8 cellular contexts compared by ENCODE assay signal in the genomic region with DNA sequence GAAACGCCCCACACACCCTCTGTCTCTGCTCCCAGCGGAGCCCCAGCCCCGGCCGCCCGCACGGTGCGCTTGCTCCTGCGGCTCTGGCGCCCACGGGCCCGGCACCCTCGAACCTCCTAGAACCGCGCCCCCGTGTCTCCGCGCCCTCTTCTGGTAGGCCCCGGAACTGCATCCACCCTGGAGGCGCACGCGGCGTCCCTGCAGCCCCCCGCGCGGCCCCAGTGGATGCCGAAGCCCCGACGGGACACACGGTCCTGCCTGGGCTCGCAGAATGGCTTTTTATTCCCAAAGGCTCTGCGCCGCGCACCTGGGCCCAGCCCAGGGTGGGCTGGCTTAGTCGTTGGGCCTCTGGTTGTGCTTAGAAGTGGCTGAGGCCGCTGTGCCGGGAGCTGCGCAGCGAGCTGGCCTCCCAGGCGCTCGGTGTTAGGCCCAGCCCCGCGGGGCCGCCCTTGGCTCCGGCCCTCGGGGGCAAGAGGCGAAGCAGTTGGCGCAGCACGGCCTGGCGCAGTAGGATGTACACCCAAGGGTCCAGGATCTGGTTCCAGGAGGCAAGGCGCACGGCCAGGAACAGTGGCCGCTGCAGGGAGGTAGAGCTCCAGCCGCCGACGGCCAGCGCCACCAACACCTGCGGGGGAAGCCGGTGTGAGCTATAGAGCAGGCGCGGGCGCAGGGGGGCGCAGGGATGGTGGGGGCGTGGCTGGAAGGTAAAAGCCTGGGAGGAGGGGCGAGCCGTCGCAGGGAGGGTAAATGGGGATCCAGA. TPM values are rescaled to one million over a fixed set of nuclear protein-coding genes. Genes with fewer than 3 reads are reported as not detected.
DNase-seq lines count a peak whose midpoint lies in the region; ATAC-seq, FAIRE-seq and TF ChIP-seq lines count a peak whose summit lies in the region.

No MANE protein-coding gene starts in this region.

- peaks cover 0 to 18% of the 10 kb centered on the region in 2 donors for H3K4me1 ChIP-seq in kidney (ENCODE audit: control insufficient read depth in 1 of 2, insufficient read depth in 1 of 2, low read depth in 1 of 2, low read length in 2 of 2)

- TF ChIP-seq CTCF in GM06990 (IDR thresholded peaks at IDR 0.05; ENCODE audit: insufficient read depth, low read length, poor library complexity, severe bottlenecking), result peak; percentile 96
- TF ChIP-seq CTCF in bronchial epithelial cell (IDR thresholded peaks at IDR 0.05; ENCODE audit: insufficient read depth, low read length, severe bottlenecking), result peak; percentile 85
- peak; percentile 93 for TF ChIP-seq CTCF in kidney (IDR thresholded peaks at IDR 0.05; ENCODE audit: borderline replicate concordance, extremely low read depth, insufficient read depth)

- H3K4me3 ChIP-seq in GM06990 (replicated peaks; ENCODE audit: low read depth, low read length) (no peak overlapping the region), bronchial epithelial cell (ENCODE audit: low read depth, low read length) (no peak overlapping the region), kidney (ENCODE audit: low read length in 2 of 2) (no peak overlapping the region)

- ATAC-seq in GM18870 (IDR thresholded peaks at IDR 0.05; ENCODE audit: unreplicated experiment) (no peak), GM19351 (IDR thresholded peaks at IDR 0.05; ENCODE audit: unreplicated experiment) (no peak)

- DNase-seq in GM06990 (ENCODE audit: extremely low read depth, insufficient read length) (peak; percentile 75), NCI-H1105 (lab: John Stamatoyannopoulos, UW) (peak; percentile 83), bronchial epithelial cell (ENCODE audit: low read depth) (no peak), kidney (peak; percentile 91)
- DNase-seq in activated CD4-positive, CD25-positive, alpha-beta regulatory T cell (lab: John Stamatoyannopoulos, UW), result peak; percentile 67 to 84 (median 74)
- DNase-seq in stimulated activated CD4-positive, alpha-beta T cell treated with anti-CD3 and anti-CD28 coated beads, Interleukin-4, amount 100 ng/mL, for 24 hours, result peak; percentile 88

- no peaks in the 10 kb centered on the region for H3K9me3 ChIP-seq in kidney (ENCODE audit: control insufficient read depth in 1 of 2, low read length in 2 of 2)

- H3K36me3 ChIP-seq in GM06990 (ENCODE audit: control insufficient read depth, insufficient read depth, low read length), result peaks cover 18% of the 10 kb centered on the region
- H3K36me3 ChIP-seq in bronchial epithelial cell (ENCODE audit: control insufficient read depth, insufficient read depth, low read length), result peaks cover under 1% of the 10 kb centered on the region
- peaks cover 3 to 5% of the 10 kb centered on the region in 2 donors for H3K36me3 ChIP-seq in kidney (ENCODE audit: control insufficient read depth in 1 of 2, insufficient read depth in 2 of 2, low read length in 2 of 2)

- intact Hi-C loops in kidney (cut with DNase I), result no loop called here

- H3K27ac ChIP-seq in kidney (ENCODE audit: low read depth in 2 of 2, low read length in 2 of 2), result no peak overlapping the region

- peaks cover 1% of the 10 kb centered on the region; the same call in 1 of the 2 replicates for H3K27me3 ChIP-seq in GM06990 (replicated peaks; ENCODE audit: control insufficient read depth, insufficient read depth, low read length)
- H3K27me3 ChIP-seq in bronchial epithelial cell (ENCODE audit: control insufficient read depth, insufficient read depth, low read length), result peaks cover 1% of the 10 kb centered on the region

- FAIRE-seq in bronchial epithelial cell (lab: Jason Lieb, UNC), result no peak
- no peak for FAIRE-seq in kidney (lab: Jason Lieb, UNC)

- H3K9ac ChIP-seq in kidney (ENCODE audit: low read length in 2 of 2), result no peak overlapping the region

RNA-seq across cellular contexts. Expression of a gene that starts 2.8 kb away (rescaled TPM):
- total RNA-seq in bronchial epithelial cell, result 1.5 and 2.6 TPM in 2 replicates
- total RNA-seq in kidney, result 19.0 TPM
- polyA plus RNA-seq in kidney (ENCODE audit: insufficient read depth, low read depth, low replicate concordance), result 14.3 TPM

RNA-seq across cellular contexts. Expression of a gene that starts 23.5 kb away (rescaled TPM):
- 327 and 466 TPM in 2 replicates for total RNA-seq in bronchial epithelial cell
- total RNA-seq in kidney, result 94.6 TPM
- 137 TPM for polyA plus RNA-seq in kidney (ENCODE audit: insufficient read depth, low read depth, low replicate concordance)

RNA-seq across cellular contexts. Expression of a gene that starts 39.3 kb away (rescaled TPM):
- total RNA-seq in bronchial epithelial cell (22.1 and 32.9 TPM in 2 replicates), kidney (103 TPM)
- polyA plus RNA-seq in kidney (ENCODE audit: insufficient read depth, low read depth, low replicate concordance), result 67.7 TPM

RNA-seq across cellular contexts. Expression of a gene that starts 45.8 kb away (rescaled TPM):
- 58.4 and 117 TPM in 2 replicates for total RNA-seq in bronchial epithelial cell
- 77.9 TPM for total RNA-seq in kidney
- polyA plus RNA-seq in kidney (ENCODE audit: insufficient read depth, low read depth, low replicate concordance), result 122 TPM

RNA-seq across cellular contexts. Expression of a gene that starts 53.2 kb away (rescaled TPM):
- total RNA-seq in bronchial epithelial cell (36.7 and 54.8 TPM in 2 replicates), kidney (53.8 TPM)
- polyA plus RNA-seq in kidney (ENCODE audit: insufficient read depth, low read depth, low replicate concordance), result 35.6 TPM
